In the genomic region with DNA sequence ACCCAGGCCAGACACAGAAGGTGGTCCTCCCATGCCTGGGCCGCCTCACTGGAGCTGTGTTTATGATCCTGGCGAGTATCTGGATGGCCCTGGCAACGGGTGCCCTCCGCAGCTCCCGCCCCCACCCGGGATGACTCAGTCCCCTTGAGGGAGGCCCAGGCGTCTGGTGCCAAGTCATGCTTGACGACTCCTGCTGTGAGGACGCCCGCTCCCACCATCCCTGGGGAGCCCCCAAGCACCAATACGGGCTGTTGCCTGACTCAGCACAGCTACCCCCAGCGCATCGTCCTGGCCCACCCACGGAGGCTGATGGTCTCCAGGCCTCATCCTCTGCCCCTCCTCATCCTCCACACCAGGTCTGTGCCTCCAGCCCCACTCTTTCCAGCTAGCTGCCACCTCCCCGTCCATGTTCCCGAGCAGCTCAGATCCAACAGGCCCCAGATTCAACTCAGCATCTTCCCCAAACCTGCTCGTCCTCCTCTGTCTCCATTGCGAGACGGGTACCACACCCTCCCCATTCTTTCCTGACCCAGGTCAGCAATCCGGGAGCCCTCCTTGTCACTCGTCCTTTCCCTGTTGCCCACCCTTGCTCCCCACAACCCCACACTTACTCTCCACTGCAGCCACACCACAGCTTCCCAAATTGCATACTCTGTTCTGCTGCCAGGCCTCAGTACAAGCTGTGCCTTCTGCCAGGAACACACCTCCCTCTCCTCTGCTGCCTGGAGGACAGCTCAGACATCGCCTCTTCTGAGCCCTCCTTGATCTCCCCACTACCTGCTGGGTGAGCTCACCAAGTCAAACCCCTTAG, we compare ENCODE assay signal across 8 cellular contexts. TPM values are rescaled to one million over a fixed set of nuclear protein-coding genes. Genes with fewer than 3 reads are reported as not detected.
DNase-seq lines count a peak whose midpoint lies in the region; ATAC-seq and TF ChIP-seq lines count a peak whose summit lies in the region.

No MANE protein-coding gene starts in this region.

- H3K27ac Mint-ChIP-seq in activated T-helper 17 cell treated with anti-CD3 and anti-CD28 coated beads, Interleukin-2, amount 50 U/mL, for 72 hours = peak overlapping the region; percentile 61
- H3K27ac Mint-ChIP-seq in stimulated activated effector memory CD8-positive, alpha-beta T cell treated with anti-CD3 and anti-CD28 coated beads, Interleukin-12 subunit alpha, Interleukin-12 subunit beta, amount 100 ng/mL, for 72 hours = peak overlapping the region; percentile 61

- WGBS in right cardiac atrium = 51% methylated on average over 22 of the region's 22 CpGs

- peak overlapping the region; percentile 31 for H3K4me3 Mint-ChIP-seq in activated T-helper 17 cell treated with anti-CD3 and anti-CD28 coated beads, Interleukin-2, amount 50 U/mL, for 72 hours
- no peak overlapping the region for H3K4me3 Mint-ChIP-seq in stimulated activated effector memory CD8-positive, alpha-beta T cell treated with anti-CD3 and anti-CD28 coated beads, Interleukin-12 subunit alpha, Interleukin-12 subunit beta, amount 100 ng/mL, for 72 hours

- DNase-seq in COLO829 (ENCODE audit: low spot score) (peak; percentile 96), LHCN-M2 (ENCODE audit: low read depth) (peak; percentile 86), right cardiac atrium (peak; percentile 82 to 89 (median 82)), SKM-1 treated with dmso at 0.1 percent for 144 hours (lab: John Stamatoyannopoulos, UW; ENCODE audit: unreplicated experiment) (no peak), GM10266 (ENCODE audit: extremely low spot score) (no peak)
- DNase-seq in stimulated activated effector memory CD8-positive, alpha-beta T cell treated with anti-CD3 and anti-CD28 coated beads, Interleukin-12 subunit alpha, Interleukin-12 subunit beta, amount 100 ng/mL, for 72 hours (ENCODE audit: low spot score in 2 of 2) = no peak

- H3K36me3 Mint-ChIP-seq in activated T-helper 17 cell treated with anti-CD3 and anti-CD28 coated beads, Interleukin-2, amount 50 U/mL, for 72 hours (ENCODE audit: low read depth) = no peaks in the 10 kb centered on the region
- peaks cover 9% of the 10 kb centered on the region for H3K36me3 Mint-ChIP-seq in stimulated activated effector memory CD8-positive, alpha-beta T cell treated with anti-CD3 and anti-CD28 coated beads, Interleukin-12 subunit alpha, Interleukin-12 subunit beta, amount 100 ng/mL, for 72 hours

- ATAC-seq in activated T-helper 17 cell treated with anti-CD3 and anti-CD28 coated beads, Interleukin-2, amount 50 U/mL, for 72 hours (replicated peaks) = no peak
- ATAC-seq in right cardiac atrium (peak in 1 of 2 donors; percentile 3), HG03469 (IDR thresholded peaks at IDR 0.05; ENCODE audit: unreplicated experiment) (no peak)
- ATAC-seq in stimulated activated effector memory CD8-positive, alpha-beta T cell treated with anti-CD3 and anti-CD28 coated beads, Interleukin-12 subunit alpha, Interleukin-12 subunit beta, amount 100 ng/mL, for 72 hours = no peak

- no peak overlapping the region for H3K4me3 ChIP-seq in right cardiac atrium (ENCODE audit: low read length)

- H3K4me1 Mint-ChIP-seq in activated T-helper 17 cell treated with anti-CD3 and anti-CD28 coated beads, Interleukin-2, amount 50 U/mL, for 72 hours = peaks cover 36% of the 10 kb centered on the region
- H3K4me1 Mint-ChIP-seq in stimulated activated effector memory CD8-positive, alpha-beta T cell treated with anti-CD3 and anti-CD28 coated beads, Interleukin-12 subunit alpha, Interleukin-12 subunit beta, amount 100 ng/mL, for 72 hours = peaks cover 52% of the 10 kb centered on the region

- H3K9me3 ChIP-seq in right cardiac atrium (ENCODE audit: control insufficient read depth, low read length) = no peaks in the 10 kb centered on the region

- H3K9me3 Mint-ChIP-seq in activated T-helper 17 cell treated with anti-CD3 and anti-CD28 coated beads, Interleukin-2, amount 50 U/mL, for 72 hours = no peaks in the 10 kb centered on the region
- H3K9me3 Mint-ChIP-seq in stimulated activated effector memory CD8-positive, alpha-beta T cell treated with anti-CD3 and anti-CD28 coated beads, Interleukin-12 subunit alpha, Interleukin-12 subunit beta, amount 100 ng/mL, for 72 hours = no peaks in the 10 kb centered on the region

- H3K27me3 Mint-ChIP-seq in activated T-helper 17 cell treated with anti-CD3 and anti-CD28 coated beads, Interleukin-2, amount 50 U/mL, for 72 hours = no peaks in the 10 kb centered on the region

- peaks cover 20% of the 10 kb centered on the region for H3K4me1 ChIP-seq in right cardiac atrium (ENCODE audit: control insufficient read depth, insufficient read depth, low read length)

- H3K27me3 ChIP-seq in right cardiac atrium (ENCODE audit: control insufficient read depth, insufficient read depth) = no peaks in the 10 kb centered on the region

- TF ChIP-seq CTCF in GM10266 (IDR thresholded peaks at IDR 0.05; ENCODE audit: control insufficient read depth, insufficient read depth, low read depth, missing control alignments) = no peak

- intact Hi-C loops in right cardiac atrium (cut with DNase I) = no loop called here

- peak overlapping the region; percentile 34 for H3K27ac ChIP-seq in right cardiac atrium (ENCODE audit: low read length)

RNA-seq across cellular contexts. Expression of gene CAMKK1, which starts 2.6 kb away (rescaled TPM):
- total RNA-seq in LHCN-M2 (2014; rRNA removed) (3.6 and 3.7 TPM in 2 replicates), right cardiac atrium (1 to 10 TPM; 4.2 to 6.7 (median 6.0) TPM)
- 2.5 TPM for polyA plus RNA-seq in LHCN-M2 (2012)
- 1 to 10 TPM; 4.0 to 4.9 TPM for total RNA-seq in activated T-helper 17 cell treated with anti-CD3 and anti-CD28 coated beads, Interleukin-2, amount 50 U/mL, for 72 hours
- 4.5 TPM for polyA plus RNA-seq in right cardiac atrium

RNA-seq across cellular contexts. Expression of gene P2RX1, which starts 26.0 kb away (rescaled TPM):
- total RNA-seq in LHCN-M2 (2014; rRNA removed) (0.17 TPM in 1 of 2 replicates, not detected in the other), right cardiac atrium (1 to 10 TPM in 3 of 4 donors, under 1 TPM in 1; 0.74 to 3.8 (median 1.4) TPM)
- polyA plus RNA-seq in LHCN-M2 (2012) = 0.02 TPM
- total RNA-seq in activated T-helper 17 cell treated with anti-CD3 and anti-CD28 coated beads, Interleukin-2, amount 50 U/mL, for 72 hours = 1 to 10 TPM in 1 of 2 donors, not detected in 1; 1.6 TPM
- 1.1 TPM for polyA plus RNA-seq in right cardiac atrium

RNA-seq across cellular contexts. Expression of gene NCBP3, which starts 44.2 kb away (rescaled TPM):
- total RNA-seq in LHCN-M2 (2014; rRNA removed) (19.9 and 21.9 TPM in 2 replicates), right cardiac atrium (10 to 100 TPM; 24.7 to 33.5 (median 27.1) TPM)
- polyA plus RNA-seq in LHCN-M2 (2012) = 12.7 TPM
- 10 to 100 TPM; 30.8 to 40.4 TPM for total RNA-seq in activated T-helper 17 cell treated with anti-CD3 and anti-CD28 coated beads, Interleukin-2, amount 50 U/mL, for 72 hours
- polyA plus RNA-seq in right cardiac atrium = 13.9 TPM

Comparison
In these comparisons a context has a peak if more than half of its experiments do, and no peak if none do; other contexts are left out.
1. DNase-seq: peak in COLO829 (single experiment), LHCN-M2 (single experiment) and right cardiac atrium (3 of 3); none in stimulated activated effector memory CD8-positive, alpha-beta T cell treated with anti-CD3 and anti-CD28 coated beads, Interleukin-12 subunit alpha, Interleukin-12 subunit beta, amount 100 ng/mL, for 72 hours (0 of 2), SKM-1 treated with dmso at 0.1 percent for 144 hours (single experiment) and GM10266 (single experiment).